Comparison of ENCODE assay signal across 36 cellular contexts in genomic region chr19:50959731-50960500, GRCh38. TPM values are rescaled to one million over a fixed set of nuclear protein-coding genes. Genes with fewer than 3 reads are reported as not detected.
DNase-seq lines count a peak whose midpoint lies in the region; ATAC-seq, FAIRE-seq and TF ChIP-seq lines count a peak whose summit lies in the region.
"Had no signal": no experiment of that assay in that cellular context is flagged by ENCODE, and none has a peak within 500 bp of the region (broad histone marks: within the 10 kb centered on the region; RNA-seq: fewer than 3 reads in every experiment).

No MANE protein-coding gene starts in this region.

- intact Hi-C loops in K562 (cut with micrococcal nuclease): no loop called here

- H3K9me1 ChIP-seq in K562 (ENCODE audit: control insufficient read depth, insufficient read depth, low read length): no peaks in the 10 kb centered on the region

- CTCF ChIA-PET in K562 (lab: Yijun Ruan, JAX; ENCODE audit: low intra/inter-chr PET ratio): no interaction called here

- in situ Hi-C loops in K562 (cut with MboI): no loop called here

- no peak overlapping the region for H2AFZ ChIP-seq in K562 (ENCODE audit: low read depth, low read length)

- no peaks in the 10 kb centered on the region for H3K9me3 ChIP-seq in K562 (replicated peaks; ENCODE audit: control insufficient read depth, insufficient read depth, low read depth, low read length)
- H3K9me3 ChIP-seq: adrenal gland, BE2C, lower lobe of right lung, right lobe of liver, thyroid gland, uterus had no signal

- TF ChIP-seq RAD21 in K562 (CRISPR knock-in tag; conservative IDR thresholded peaks at IDR 0.05 in 1 of 2, IDR thresholded peaks at IDR 0.05 in 1 of 2): no peak

- no peak overlapping the region for H3K27ac ChIP-seq in K562 (ENCODE audit: extremely low read depth, low read depth, low read length)
- H3K27ac ChIP-seq: adrenal gland, heart right ventricle, lower lobe of right lung, right lobe of liver, spleen, thyroid gland, uterus, VCaP had no signal

- no peaks in the 10 kb centered on the region for H3K4me1 ChIP-seq in K562 (replicated peaks in 1 of 2; ENCODE audit: control insufficient read depth in 2 of 2, insufficient read depth in 2 of 2, low read length in 2 of 2)
- H3K4me1 ChIP-seq: adrenal gland, BE2C, heart right ventricle, lower lobe of right lung, right lobe of liver, spleen, thyroid gland, uterus had no signal

- H3K4me2 ChIP-seq in K562 (ENCODE audit: insufficient read depth, low read length): no peak overlapping the region

- H3K4me3 ChIP-seq in K562: no peak overlapping the region
- H3K4me3 ChIP-seq: adrenal gland, heart right ventricle, lower lobe of right lung, right lobe of liver, spleen, thyroid gland, uterus had no signal

- H3K9ac ChIP-seq in K562 (ENCODE audit: insufficient read depth in 1 of 2, low read depth in 2 of 2, low read length in 2 of 2): no peak overlapping the region

- FAIRE-seq in K562 (lab: Jason Lieb, UNC): no peak
- FAIRE-seq: frontal cortex had no signal

- no TSS peak for BruUV-seq in K562 (replicated peaks; lab: Mats Ljungman, UMichigan)

- peaks cover 43% of the 10 kb centered on the region for H3K27me3 Mint-ChIP-seq in stimulated activated naive CD8-positive, alpha-beta T cell treated with anti-CD3 and anti-CD28 coated beads, Interleukin-15, amount 100 ng/mL, for 72 hours

- TF ChIP-seq EP300 in K562 (IDR thresholded peaks at IDR 0.05; ENCODE audit: low read length): no peak

- peaks cover 4 to 29% of the 10 kb centered on the region in 2 experiments; a peak in 4 of 5 replicates for H3K27me3 ChIP-seq in K562 (ENCODE audit: control insufficient read depth in 2 of 2, insufficient read depth in 2 of 2, low read length in 2 of 2)
- H3K27me3 ChIP-seq: right lobe of liver, thyroid gland, uterus had no signal

- DNase-seq in stimulated activated naive CD8-positive, alpha-beta T cell treated with anti-CD3 and anti-CD28 coated beads, Interleukin-15, amount 100 ng/mL, for 72 hours: no peak
- DNase-seq in stimulated activated naive CD8-positive, alpha-beta T cell treated with anti-CD3 and anti-CD28 coated beads, Interleukin-15, Interleukin-2, amounts not matched to agents 100 U/mL and 50 U/mL, for 24 hours: no peak
- peak; percentile 14 for DNase-seq in NAMALWA (ENCODE audit: low spot score)
- DNase-seq in K562 (ENCODE audit: extremely low read depth in 1 of 4, low spot score in 3 of 4): no peak
- no peak for DNase-seq in mucosa of gallbladder (ENCODE audit: low spot score)
- no peak for DNase-seq in NCI-H345 treated with DMSO at 0.1 percent for 48 hours (lab: John Stamatoyannopoulos, UW; ENCODE audit: unreplicated experiment)
- DNase-seq: ACHN; activated CD4-positive, alpha-beta T cell treated with anti-CD3 and anti-CD28 coated beads for 4 hours; activated CD8-positive, alpha-beta T cell treated with anti-CD3 and anti-CD28 coated beads, Interleukin-2, amount 10 ng/mL, durations not matched to agents 7 days and 5 days; activated naive CD4-positive, alpha-beta T cell treated with anti-CD3 and anti-CD28 coated beads, Interleukin-2, amount 10 ng/mL, durations not matched to agents 7 days and 5 days; adrenal gland; BE2C; CD8-positive, alpha-beta memory T cell; DMS153; effector memory CD8-positive, alpha-beta T cell; heart right ventricle; Karpas-422; kidney glomerular epithelial cell; lower lobe of right lung; natural killer cell; NCI-H1092; NCI-H1694; nucleus accumbens; right lobe of liver; spleen; stimulated activated CD8-positive, alpha-beta memory T cell treated with anti-CD3 and anti-CD28 coated beads, Interleukin-4, amount 100 ng/mL, for 48 hours; thyroid gland; uterus had no signal

- H3K79me2 ChIP-seq in K562 (ENCODE audit: control insufficient read depth, insufficient read depth, low read length): no peaks in the 10 kb centered on the region

- no peak for TF ChIP-seq POLR2A in K562 (conservative IDR thresholded peaks at IDR 0.05)

- peak; percentile 42 for ATAC-seq in stimulated activated naive CD8-positive, alpha-beta T cell treated with anti-CD3 and anti-CD28 coated beads, Interleukin-15, amount 100 ng/mL, for 72 hours
- no peak for ATAC-seq in stimulated activated naive CD8-positive, alpha-beta T cell treated with anti-CD3 and anti-CD28 coated beads, Interleukin-15, Interleukin-2, amounts not matched to agents 100 U/mL and 50 U/mL, for 24 hours
- no peak for ATAC-seq in K562
- no peak for ATAC-seq in HG03432 (IDR thresholded peaks at IDR 0.05; ENCODE audit: unreplicated experiment)
- no peak for ATAC-seq in GM19324 (IDR thresholded peaks at IDR 0.05; ENCODE audit: low FRiP score, unreplicated experiment)
- ATAC-seq: activated CD8-positive, alpha-beta T cell treated with anti-CD3 and anti-CD28 coated beads, Interleukin-2, amount 10 ng/mL, durations not matched to agents 7 days and 5 days; effector memory CD8-positive, alpha-beta T cell; heart right ventricle; lower lobe of right lung; natural killer cell; right lobe of liver had no signal

- WGBS in K562 (ENCODE audit: insufficient coverage, low coverage, missing lambda C conversion rate): 0% methylated on average over 6 of the region's 9 CpGs

- H3K36me3 ChIP-seq in K562 (ENCODE audit: control insufficient read depth, insufficient read depth, low read length): no peaks in the 10 kb centered on the region
- H3K36me3 ChIP-seq: adrenal gland, BE2C, heart right ventricle, lower lobe of right lung, right lobe of liver, spleen, thyroid gland, uterus had no signal

- no peaks in the 10 kb centered on the region for H3K4me1 Mint-ChIP-seq in stimulated activated naive CD8-positive, alpha-beta T cell treated with anti-CD3 and anti-CD28 coated beads, Interleukin-15, amount 100 ng/mL, for 72 hours
- H3K4me1 Mint-ChIP-seq: activated naive CD4-positive, alpha-beta T cell treated with anti-CD3 and anti-CD28 coated beads, Interleukin-2, amount 10 ng/mL, durations not matched to agents 7 days and 5 days; CD8-positive, alpha-beta memory T cell; central memory CD8-positive, alpha-beta T cell; natural killer cell had no signal

- H3K4me3 Mint-ChIP-seq in stimulated activated naive CD8-positive, alpha-beta T cell treated with anti-CD3 and anti-CD28 coated beads, Interleukin-15, amount 100 ng/mL, for 72 hours: no peak overlapping the region
- H3K4me3 Mint-ChIP-seq: activated CD8-positive, alpha-beta T cell treated with anti-CD3 and anti-CD28 coated beads, Interleukin-2, amount 10 ng/mL, durations not matched to agents 7 days and 5 days; activated naive CD4-positive, alpha-beta T cell treated with anti-CD3 and anti-CD28 coated beads, Interleukin-2, amount 10 ng/mL, durations not matched to agents 7 days and 5 days; CD8-positive, alpha-beta memory T cell; central memory CD8-positive, alpha-beta T cell; effector memory CD8-positive, alpha-beta T cell; natural killer cell had no signal

- H3K9me3 Mint-ChIP-seq in stimulated activated naive CD8-positive, alpha-beta T cell treated with anti-CD3 and anti-CD28 coated beads, Interleukin-15, amount 100 ng/mL, for 72 hours: peaks cover 24 to 29% of the 10 kb centered on the region in 2 donors

- no peak overlapping the region for H3K27ac Mint-ChIP-seq in stimulated activated naive CD8-positive, alpha-beta T cell treated with anti-CD3 and anti-CD28 coated beads, Interleukin-15, amount 100 ng/mL, for 72 hours
- H3K27ac Mint-ChIP-seq: activated CD8-positive, alpha-beta T cell treated with anti-CD3 and anti-CD28 coated beads, Interleukin-2, amount 10 ng/mL, durations not matched to agents 7 days and 5 days; activated naive CD4-positive, alpha-beta T cell treated with anti-CD3 and anti-CD28 coated beads, Interleukin-2, amount 10 ng/mL, durations not matched to agents 7 days and 5 days; CD8-positive, alpha-beta memory T cell; effector memory CD8-positive, alpha-beta T cell; natural killer cell; progenitor cell of endocrine pancreas had no signal

- POLR2A ChIA-PET in K562 (lab: Yijun Ruan, JAX): no interaction called here

- no peaks in the 10 kb centered on the region for H4K20me1 ChIP-seq in K562 (replicated peaks; ENCODE audit: control insufficient read depth, insufficient read depth, low read length)

- TF ChIP-seq CTCF in K562 (IDR thresholded peaks at IDR 0.05 in 2 of 3, conservative IDR thresholded peaks at IDR 0.05 in 1 of 3; ENCODE audit: insufficient read depth in 2 of 3, low read depth in 1 of 3, low read length in 3 of 3): no peak

RNA-seq across cellular contexts. Expression of gene KLK5, which starts 7.1 kb away (rescaled TPM):
- total RNA-seq in K562 (2011; cell fraction: chromatin; rRNA removed; ENCODE audit: low replicate concordance): not detected in 2 replicates
- not detected in 2 replicates for total RNA-seq in K562 (2011; cell fraction: nucleolus; rRNA removed)
- total RNA-seq in K562 (2011; cell fraction: nucleoplasm; rRNA removed): not detected in 2 replicates
- not detected in 2 replicates for total RNA-seq in K562 (2014; rRNA removed)
- total RNA-seq in K562 (2014; rRNA removed; fragmentation: Illumina TruSeq; extraction: Trizol): not detected in 2 replicates
- total RNA-seq in K562 (2015; rRNA removed; fragmentation: Illumina TruSeq; extraction: Trizol): not detected in 2 replicates
- total RNA-seq in K562 (2021): not detected in 2 replicates
- not detected in 2 replicates for polyA plus RNA-seq in K562 (2011; rRNA removed)
- not detected in 2 replicates for polyA plus RNA-seq in K562 (2011; cell fraction: cytosol; rRNA removed)
- polyA plus RNA-seq in K562 (2011; cell fraction: nucleus; rRNA removed): not detected in 2 replicates
- polyA plus RNA-seq in K562 (2012): not detected in 2 replicates
- not detected in 2 replicates for polyA plus RNA-seq in K562 (2014; fragmentation: Illumina TruSeq; extraction: Trizol)
- polyA plus RNA-seq in K562 (2014; fragmentation: Nextera tagmentation; extraction: Ambion mirVana): not detected
- polyA plus RNA-seq in K562 (2014; rRNA removed): not detected in 2 replicates
- polyA minus RNA-seq in K562 (2011; rRNA and poly(A)+ RNA removed): not detected in 2 replicates
- polyA minus RNA-seq in K562 (2011; cell fraction: cytosol; rRNA and poly(A)+ RNA removed): not detected in 2 replicates
- polyA minus RNA-seq in K562 (2011; cell fraction: nucleus; rRNA and poly(A)+ RNA removed): not detected in 2 replicates
- total RNA-seq in mucosa of gallbladder: not detected
- total RNA-seq: activated CD8-positive, alpha-beta T cell treated with anti-CD3 and anti-CD28 coated beads, Interleukin-2, amount 10 ng/mL, durations not matched to agents 7 days and 5 days; adrenal gland; CD8-positive, alpha-beta memory T cell; frontal cortex; heart right ventricle; lower lobe of right lung; mononuclear cell; natural killer cell; NCI-H460; progenitor cell of endocrine pancreas; right lobe of liver had no signal
- polyA plus RNA-seq: adrenal gland; CD8-positive, alpha-beta memory T cell; heart right ventricle had no signal

RNA-seq across cellular contexts. Expression of gene KLK6, which starts 9.5 kb away (rescaled TPM):
- not detected in 2 replicates for total RNA-seq in K562 (2011; cell fraction: chromatin; rRNA removed; ENCODE audit: low replicate concordance)
- not detected in 2 replicates for total RNA-seq in K562 (2011; cell fraction: nucleolus; rRNA removed)
- not detected in 2 replicates for total RNA-seq in K562 (2011; cell fraction: nucleoplasm; rRNA removed)
- total RNA-seq in K562 (2014; rRNA removed) (not detected in 2 replicates), K562 (2014; rRNA removed; fragmentation: Illumina TruSeq; extraction: Trizol) (not detected in 2 replicates), K562 (2015; rRNA removed; fragmentation: Illumina TruSeq; extraction: Trizol) (not detected in 2 replicates), K562 (2021) (not detected in 2 replicates), mucosa of gallbladder (1.5 TPM)
- polyA plus RNA-seq in K562 (2011; rRNA removed) (not detected in 2 replicates), K562 (2014; fragmentation: Illumina TruSeq; extraction: Trizol) (not detected in 2 replicates), K562 (2014; fragmentation: Nextera tagmentation; extraction: Ambion mirVana) (not detected), K562 (2014; rRNA removed) (not detected in 2 replicates)
- polyA plus RNA-seq in K562 (2011; cell fraction: cytosol; rRNA removed): not detected in 2 replicates
- 0.11 TPM in 1 of 2 replicates, not detected in the other for polyA plus RNA-seq in K562 (2011; cell fraction: nucleus; rRNA removed)
- polyA plus RNA-seq in K562 (2012): not detected in 2 replicates
- not detected in 2 replicates for polyA minus RNA-seq in K562 (2011; rRNA and poly(A)+ RNA removed)
- polyA minus RNA-seq in K562 (2011; cell fraction: cytosol; rRNA and poly(A)+ RNA removed): not detected in 2 replicates
- polyA minus RNA-seq in K562 (2011; cell fraction: nucleus; rRNA and poly(A)+ RNA removed): not detected in 2 replicates
- total RNA-seq: activated CD8-positive, alpha-beta T cell treated with anti-CD3 and anti-CD28 coated beads, Interleukin-2, amount 10 ng/mL, durations not matched to agents 7 days and 5 days; adrenal gland; CD8-positive, alpha-beta memory T cell; frontal cortex; heart right ventricle; lower lobe of right lung; mononuclear cell; natural killer cell; NCI-H460; right lobe of liver; thyroid gland had no signal
- polyA plus RNA-seq: adrenal gland; CD8-positive, alpha-beta memory T cell; heart right ventricle had no signal

RNA-seq across cellular contexts. Expression of gene KLK7, which starts 23.8 kb away (rescaled TPM):
- total RNA-seq in K562 (2011; cell fraction: chromatin; rRNA removed; ENCODE audit: low replicate concordance): not detected in 2 replicates
- total RNA-seq in K562 (2011; cell fraction: nucleolus; rRNA removed): not detected in 2 replicates
- total RNA-seq in K562 (2011; cell fraction: nucleoplasm; rRNA removed): not detected in 2 replicates
- not detected in 2 replicates for total RNA-seq in K562 (2014; rRNA removed)
- not detected in 2 replicates for total RNA-seq in K562 (2014; rRNA removed; fragmentation: Illumina TruSeq; extraction: Trizol)
- total RNA-seq in K562 (2015; rRNA removed; fragmentation: Illumina TruSeq; extraction: Trizol): not detected in 2 replicates
- total RNA-seq in K562 (2021): not detected in 2 replicates
- not detected in 2 replicates for polyA plus RNA-seq in K562 (2011; rRNA removed)
- polyA plus RNA-seq in K562 (2011; cell fraction: cytosol; rRNA removed): 0.06 TPM in 1 of 2 replicates, not detected in the other
- not detected in 2 replicates for polyA plus RNA-seq in K562 (2011; cell fraction: nucleus; rRNA removed)
- polyA plus RNA-seq in K562 (2012): 0.08 TPM in 1 of 2 replicates, not detected in the other
- polyA plus RNA-seq in K562 (2014; fragmentation: Illumina TruSeq; extraction: Trizol): not detected in 2 replicates
- under 1 TPM in 1 of 2 experiments, not detected in 1; 0.03 TPM for polyA plus RNA-seq in K562 (2014; fragmentation: Nextera tagmentation; extraction: Ambion mirVana)
- polyA plus RNA-seq in K562 (2014; rRNA removed): not detected in 2 replicates
- not detected in 2 replicates for polyA minus RNA-seq in K562 (2011; rRNA and poly(A)+ RNA removed)
- polyA minus RNA-seq in K562 (2011; cell fraction: cytosol; rRNA and poly(A)+ RNA removed): not detected in 2 replicates
- not detected in 2 replicates for polyA minus RNA-seq in K562 (2011; cell fraction: nucleus; rRNA and poly(A)+ RNA removed)
- total RNA-seq in mucosa of gallbladder: 0.14 TPM
- total RNA-seq: activated CD8-positive, alpha-beta T cell treated with anti-CD3 and anti-CD28 coated beads, Interleukin-2, amount 10 ng/mL, durations not matched to agents 7 days and 5 days; adrenal gland; CD8-positive, alpha-beta memory T cell; frontal cortex; heart right ventricle; lower lobe of right lung; mononuclear cell; natural killer cell; NCI-H460; progenitor cell of endocrine pancreas; right lobe of liver had no signal
- polyA plus RNA-seq: CD8-positive, alpha-beta memory T cell had no signal

RNA-seq across cellular contexts. Expression of gene KLK8, which starts 41.5 kb away (rescaled TPM):
- total RNA-seq in K562 (2011; cell fraction: chromatin; rRNA removed; ENCODE audit: low replicate concordance): 0.93 TPM in 1 of 2 replicates, not detected in the other
- 0.66 and 2.2 TPM in 2 replicates for total RNA-seq in K562 (2011; cell fraction: nucleolus; rRNA removed)
- total RNA-seq in K562 (2011; cell fraction: nucleoplasm; rRNA removed): 1.2 and 3.7 TPM in 2 replicates
- total RNA-seq in K562 (2014; rRNA removed): 0.45 TPM in 1 of 2 replicates, not detected in the other
- 0.40 TPM in 1 of 2 replicates, not detected in the other for total RNA-seq in K562 (2014; rRNA removed; fragmentation: Illumina TruSeq; extraction: Trizol)
- 0.41 and 0.76 TPM in 2 replicates for total RNA-seq in K562 (2015; rRNA removed; fragmentation: Illumina TruSeq; extraction: Trizol)
- 1.4 TPM in 2 replicates for total RNA-seq in K562 (2021)
- 0.62 and 0.79 TPM in 2 replicates for polyA plus RNA-seq in K562 (2011; rRNA removed)
- polyA plus RNA-seq in K562 (2011; cell fraction: cytosol; rRNA removed): 0.65 and 1.9 TPM in 2 replicates
- 0.72 and 2.0 TPM in 2 replicates for polyA plus RNA-seq in K562 (2011; cell fraction: nucleus; rRNA removed)
- polyA plus RNA-seq in K562 (2012): 1.6 and 3.0 TPM in 2 replicates
- polyA plus RNA-seq in K562 (2014; fragmentation: Illumina TruSeq; extraction: Trizol): 0.44 and 0.49 TPM in 2 replicates
- 1 to 10 TPM in 1 of 2 experiments, under 1 TPM in 1; 0.37 to 1.7 TPM for polyA plus RNA-seq in K562 (2014; fragmentation: Nextera tagmentation; extraction: Ambion mirVana)
- 1.1 and 1.4 TPM in 2 replicates for polyA plus RNA-seq in K562 (2014; rRNA removed)
- not detected in 2 replicates for polyA minus RNA-seq in K562 (2011; rRNA and poly(A)+ RNA removed)
- not detected in 2 replicates for polyA minus RNA-seq in K562 (2011; cell fraction: cytosol; rRNA and poly(A)+ RNA removed)
- polyA minus RNA-seq in K562 (2011; cell fraction: nucleus; rRNA and poly(A)+ RNA removed): 0.67 TPM in 1 of 2 replicates, not detected in the other
- total RNA-seq in mucosa of gallbladder: 2.4 TPM
- total RNA-seq: activated CD8-positive, alpha-beta T cell treated with anti-CD3 and anti-CD28 coated beads, Interleukin-2, amount 10 ng/mL, durations not matched to agents 7 days and 5 days; adrenal gland; CD8-positive, alpha-beta memory T cell; frontal cortex; heart right ventricle; lower lobe of right lung; mononuclear cell; natural killer cell; NCI-H460; progenitor cell of endocrine pancreas; right lobe of liver; spleen had no signal
- polyA plus RNA-seq: CD8-positive, alpha-beta memory T cell; heart right ventricle had no signal

RNA-seq across cellular contexts. Expression of gene KLK4, which starts 48.7 kb away (rescaled TPM):
- total RNA-seq in K562 (2011; cell fraction: chromatin; rRNA removed; ENCODE audit: low replicate concordance): not detected in 2 replicates
- total RNA-seq in K562 (2011; cell fraction: nucleolus; rRNA removed): not detected in 2 replicates
- not detected in 2 replicates for total RNA-seq in K562 (2011; cell fraction: nucleoplasm; rRNA removed)
- not detected in 2 replicates for total RNA-seq in K562 (2014; rRNA removed)
- total RNA-seq in K562 (2014; rRNA removed; fragmentation: Illumina TruSeq; extraction: Trizol): not detected in 2 replicates
- total RNA-seq in K562 (2015; rRNA removed; fragmentation: Illumina TruSeq; extraction: Trizol): not detected in 2 replicates
- total RNA-seq in K562 (2021): not detected in 2 replicates
- polyA plus RNA-seq in K562 (2011; rRNA removed): not detected in 2 replicates
- not detected in 2 replicates for polyA plus RNA-seq in K562 (2011; cell fraction: cytosol; rRNA removed)
- not detected in 2 replicates for polyA plus RNA-seq in K562 (2011; cell fraction: nucleus; rRNA removed)
- polyA plus RNA-seq in K562 (2012): 0.10 TPM in 1 of 2 replicates, not detected in the other
- polyA plus RNA-seq in K562 (2014; fragmentation: Illumina TruSeq; extraction: Trizol): not detected in 2 replicates
- not detected for polyA plus RNA-seq in K562 (2014; fragmentation: Nextera tagmentation; extraction: Ambion mirVana)
- not detected in 2 replicates for polyA plus RNA-seq in K562 (2014; rRNA removed)
- polyA minus RNA-seq in K562 (2011; rRNA and poly(A)+ RNA removed): not detected in 2 replicates
- not detected in 2 replicates for polyA minus RNA-seq in K562 (2011; cell fraction: cytosol; rRNA and poly(A)+ RNA removed)
- polyA minus RNA-seq in K562 (2011; cell fraction: nucleus; rRNA and poly(A)+ RNA removed): not detected in 2 replicates
- total RNA-seq in mucosa of gallbladder: not detected
- total RNA-seq: activated CD8-positive, alpha-beta T cell treated with anti-CD3 and anti-CD28 coated beads, Interleukin-2, amount 10 ng/mL, durations not matched to agents 7 days and 5 days; CD8-positive, alpha-beta memory T cell; frontal cortex; heart right ventricle; lower lobe of right lung; natural killer cell; NCI-H460; progenitor cell of endocrine pancreas; right lobe of liver; spleen had no signal
- polyA plus RNA-seq: CD8-positive, alpha-beta memory T cell; heart right ventricle had no signal
